In genomic region chr2:88542668-88543067, GRCh38 we compare ENCODE assay signal across 35 cellular contexts.
DNase-seq lines count a peak whose midpoint lies in the region; ATAC-seq and TF ChIP-seq lines count a peak whose summit lies in the region.
"Had no signal": no experiment of that assay in that cellular context is flagged by ENCODE, and none has a peak within 500 bp of the region (broad histone marks: within the 10 kb centered on the region; RNA-seq: fewer than 3 reads in every experiment).

No MANE protein-coding gene starts in this region.

- H4K5ac ChIP-seq in IMR-90 (ENCODE audit: low read depth, low read length): no peak overlapping the region

- no peaks in the 10 kb centered on the region for H3K79me1 ChIP-seq in IMR-90 (ENCODE audit: low read depth in 1 of 2, low read length in 2 of 2)

- peaks cover 14% of the 10 kb centered on the region for H3K27me3 Mint-ChIP-seq in osteocyte (ENCODE audit: unreplicated experiment)

- in situ Hi-C loops in IMR-90 (cut with MboI; ENCODE audit: low sequenced_read_pairs) (no loop called here), HAP-1 (cut with MboI; ENCODE audit: low sequenced_read_pairs) (no loop called here)

- no peak overlapping the region for H3K4me2 ChIP-seq in IMR-90 (ENCODE audit: low read depth, low read length)
- no peak overlapping the region for H3K4me2 ChIP-seq in osteoblast (ENCODE audit: insufficient read depth, low read length)
- H3K4me2 ChIP-seq: A549; BLaER1; BLaER1 treated with 17β-estradiol and CSF1 and Interleukin-3, amounts not matched to agents 10 nM and 100 nM had no signal

- no peak overlapping the region for H3K56ac ChIP-seq in IMR-90 (ENCODE audit: extremely low read depth, insufficient read depth, low read length)

- no peak overlapping the region for H3K23ac ChIP-seq in IMR-90 (ENCODE audit: low read depth, low read length)

- H4K91ac ChIP-seq in IMR-90 (ENCODE audit: insufficient read depth, low read depth, low read length): no peak overlapping the region

- no peak overlapping the region for H2AK5ac ChIP-seq in IMR-90 (ENCODE audit: low read depth, low read length)

- peaks cover 2% of the 10 kb centered on the region; the same call in 1 of the 2 replicates for H3K4me1 ChIP-seq in IMR-90 (ENCODE audit: control insufficient read depth, insufficient read depth, low read length)
- no peaks in the 10 kb centered on the region for H3K4me1 ChIP-seq in esophagus muscularis mucosa
- H3K4me1 ChIP-seq in osteoblast (ENCODE audit: insufficient read depth, low read length): peaks cover 8% of the 10 kb centered on the region
- no peaks in the 10 kb centered on the region for H3K4me1 ChIP-seq in HAP-1
- H3K4me1 ChIP-seq: A549; BE2C; BLaER1 treated with 17β-estradiol and CSF1 and Interleukin-3, amounts not matched to agents 10 nM and 100 nM; Caco-2 had no signal

- H3K9me1 ChIP-seq in IMR-90 (ENCODE audit: insufficient read depth, low read length): no peaks in the 10 kb centered on the region

- H3K9me3 Mint-ChIP-seq in osteocyte (ENCODE audit: unreplicated experiment): no peaks in the 10 kb centered on the region
- H3K9me3 Mint-ChIP-seq: CD4-positive, alpha-beta T cell; CD8-positive, alpha-beta T cell had no signal

- CTCF ChIA-PET in IMR-90 (lab: Yijun Ruan, JAX): no interaction called here

- no peak overlapping the region for H2BK120ac ChIP-seq in IMR-90 (ENCODE audit: low read depth, low read length)

- H3K36me3 ChIP-seq in IMR-90 (ENCODE audit: control insufficient read depth, insufficient read depth, low read length): no peaks in the 10 kb centered on the region
- no peaks in the 10 kb centered on the region for H3K36me3 ChIP-seq in esophagus muscularis mucosa
- H3K36me3 ChIP-seq in osteoblast (ENCODE audit: insufficient read depth, low read length): no peaks in the 10 kb centered on the region
- no peaks in the 10 kb centered on the region for H3K36me3 ChIP-seq in HAP-1 (replicated peaks)
- H3K36me3 ChIP-seq: BE2C; BLaER1; BLaER1 treated with 17β-estradiol and CSF1 and Interleukin-3, amounts not matched to agents 10 nM and 100 nM had no signal

- no peak overlapping the region for H3K4me3 ChIP-seq in IMR-90 (ENCODE audit: insufficient read depth, low read depth, low read length)
- H3K4me3 ChIP-seq in esophagus muscularis mucosa: no peak overlapping the region
- H3K4me3 ChIP-seq in osteoblast (ENCODE audit: insufficient read depth, low read length): no peak overlapping the region
- H3K4me3 ChIP-seq in HAP-1: no peak overlapping the region
- H3K4me3 ChIP-seq: A549; BLaER1; BLaER1 treated with 17β-estradiol and CSF1 and Interleukin-3, amounts not matched to agents 10 nM and 100 nM had no signal

- H3K79me2 ChIP-seq in osteoblast (ENCODE audit: insufficient read depth, low read length): no peaks in the 10 kb centered on the region

- no peak overlapping the region for H3K9ac ChIP-seq in IMR-90 (ENCODE audit: low read depth, low read length)
- H3K9ac ChIP-seq: BLaER1; BLaER1 treated with 17β-estradiol and CSF1 and Interleukin-3, amounts not matched to agents 10 nM and 100 nM had no signal

- TF ChIP-seq EP300 in esophagus muscularis mucosa (IDR thresholded peaks at IDR 0.05): no peak

- H3K4ac ChIP-seq in IMR-90 (ENCODE audit: low read depth, low read length): no peak overlapping the region

- no peak overlapping the region for H3K4me3 Mint-ChIP-seq in osteocyte (ENCODE audit: unreplicated experiment)
- H3K4me3 Mint-ChIP-seq: B cell; CD4-positive, alpha-beta memory T cell; CD4-positive, alpha-beta T cell; CD4-positive, CD25-positive, alpha-beta regulatory T cell; CD8-positive, alpha-beta memory T cell; CD8-positive, alpha-beta T cell had no signal

- no peak overlapping the region for H2BK5ac ChIP-seq in IMR-90 (ENCODE audit: low read depth, low read length, poor library complexity, severe bottlenecking)

- no peak overlapping the region for H3K14ac ChIP-seq in IMR-90 (replicated peaks; ENCODE audit: low read depth, low read length)

- no peak overlapping the region for H2BK20ac ChIP-seq in IMR-90 (ENCODE audit: low read depth, low read length)

- DNase-seq in IMR-90: no peak
- peak; percentile 45 for DNase-seq in esophagus muscularis mucosa (ENCODE audit: extremely low spot score)
- DNase-seq in osteoblast (ENCODE audit: insufficient read length, low spot score, missing footprints): peak; percentile 60
- DNase-seq in osteocyte (ENCODE audit: extremely low spot score, unreplicated experiment): peak; percentile 60
- DNase-seq in activated naive CD4-positive, alpha-beta T cell (lab: John Stamatoyannopoulos, UW): no peak
- DNase-seq in HAP-1 (ENCODE audit: low spot score in 2 of 2): no peak
- DNase-seq in GF-D8 (lab: John Stamatoyannopoulos, UW): no peak
- DNase-seq: 8988T; ACHN; AML-193; BE2C; C1 segment of cervical spinal cord; Caco-2; Calu3; CD4-positive, alpha-beta memory T cell; CD4-positive, alpha-beta T cell; CD4-positive, CD25-positive, alpha-beta regulatory T cell; CD8-positive, alpha-beta memory T cell; CD8-positive, alpha-beta T cell; COR-L47; DMS 273 treated with DMSO at 0.1 percent for 48 hours; DMS153; DMS53; DMS79; DMS79 treated with DMSO at 0.1 percent for 48 hours; DND-41; EL had no signal

- ATAC-seq in IMR-90 (ENCODE audit: low read depth): no peak
- ATAC-seq in HG02763 (IDR thresholded peaks at IDR 0.05; ENCODE audit: unreplicated experiment): no peak
- ATAC-seq: A549; CD8-positive, alpha-beta T cell had no signal

- H3K36me3 Mint-ChIP-seq in osteocyte (ENCODE audit: unreplicated experiment): no peaks in the 10 kb centered on the region
- H3K36me3 Mint-ChIP-seq: CD14-positive monocyte; CD4-positive, alpha-beta memory T cell; CD4-positive, CD25-positive, alpha-beta regulatory T cell; CD8-positive, alpha-beta T cell had no signal

- POLR2A ChIA-PET in IMR-90 (lab: Charles Lee; ENCODE audit: unreplicated experiment): no interaction called here

- no peak for TF ChIP-seq RAD21 in IMR-90 (IDR thresholded peaks at IDR 0.05; ENCODE audit: low read length)

- WGBS in IMR-90 (ENCODE audit: extremely low coverage in 2 of 2, insufficient read length in 1 of 2), 2 experiments: 44% methylated on average over 2 of the region's 6 CpGs; no CpG with 5 or more reads in 1 of the 2 experiments
- WGBS in esophagus muscularis mucosa: 89% methylated on average over 6 of the region's 6 CpGs

- H3K4me1 Mint-ChIP-seq in osteocyte (ENCODE audit: unreplicated experiment): no peaks in the 10 kb centered on the region
- H3K4me1 Mint-ChIP-seq: B cell; CD14-positive monocyte; CD4-positive, alpha-beta memory T cell; CD4-positive, CD25-positive, alpha-beta regulatory T cell; CD8-positive, alpha-beta memory T cell had no signal

- H3K18ac ChIP-seq in IMR-90 (ENCODE audit: low read depth, low read length): no peak overlapping the region

- H3K27ac Mint-ChIP-seq in osteocyte (ENCODE audit: unreplicated experiment): no peak overlapping the region
- H3K27ac Mint-ChIP-seq: B cell; CD14-positive monocyte; CD4-positive, alpha-beta T cell; CD4-positive, CD25-positive, alpha-beta regulatory T cell; CD8-positive, alpha-beta memory T cell; CD8-positive, alpha-beta T cell had no signal

- dilution Hi-C loops in IMR-90 (cut with HindIII; ENCODE audit: low sequenced_read_pairs, unreplicated experiment): no loop called here

- H3K27me3 ChIP-seq in IMR-90 (ENCODE audit: control insufficient read depth, insufficient read depth, low read length) (no peaks in the 10 kb centered on the region), esophagus muscularis mucosa (peaks cover 0 to 19% (median 0%) of the 10 kb centered on the region in 4 donors), osteoblast (ENCODE audit: insufficient read depth, low read length) (no peaks in the 10 kb centered on the region), HAP-1 (ENCODE audit: low read depth) (no peaks in the 10 kb centered on the region)
- H3K27me3 ChIP-seq: BE2C; BLaER1; BLaER1 treated with 17β-estradiol and CSF1 and Interleukin-3, amounts not matched to agents 10 nM and 100 nM had no signal

- H2BK15ac ChIP-seq in IMR-90 (ENCODE audit: low read depth, low read length): no peak overlapping the region

- TF ChIP-seq POLR2A in IMR-90 (IDR thresholded peaks at IDR 0.05; ENCODE audit: low read depth, low read length): no peak
- TF ChIP-seq POLR2A in esophagus muscularis mucosa (IDR thresholded peaks at IDR 0.05; ENCODE audit: low read depth): no peak

- intact Hi-C loops in IMR-90 (cut with micrococcal nuclease): no loop called here
- intact Hi-C loops in esophagus muscularis mucosa (cut with DNase I): no loop called here

- H3K9me3 ChIP-seq in IMR-90 (ENCODE audit: control insufficient read depth, insufficient read depth, low read length) (no peaks in the 10 kb centered on the region), esophagus muscularis mucosa (no peaks in the 10 kb centered on the region), osteoblast (ENCODE audit: low read depth, low read length) (no peaks in the 10 kb centered on the region), HAP-1 (no peaks in the 10 kb centered on the region)
- H3K9me3 ChIP-seq: A549, BE2C, Caco-2 had no signal

- no peaks in the 10 kb centered on the region for H4K20me1 ChIP-seq in IMR-90 (ENCODE audit: insufficient read depth, low read length)
- no peaks in the 10 kb centered on the region for H4K20me1 ChIP-seq in osteoblast (ENCODE audit: insufficient read depth, low read length)
- H4K20me1 ChIP-seq: BLaER1; BLaER1 treated with 17β-estradiol and CSF1 and Interleukin-3, amounts not matched to agents 10 nM and 100 nM had no signal

- no TSS peak for BruUV-seq in IMR-90 (replicated peaks; lab: Mats Ljungman, UMichigan)

- H2AFZ ChIP-seq in IMR-90 (replicated peaks; ENCODE audit: low read length, poor library complexity) (peak overlapping the region; percentile 55), osteoblast (ENCODE audit: low read length) (no peak overlapping the region)

- TF ChIP-seq CTCF in IMR-90 (conservative IDR thresholded peaks at IDR 0.05; ENCODE audit: low read depth, low read length): no peak
- no peak for TF ChIP-seq CTCF in esophagus muscularis mucosa (IDR thresholded peaks at IDR 0.05)
- no peak for TF ChIP-seq CTCF in osteoblast (IDR thresholded peaks at IDR 0.05; ENCODE audit: extremely low read depth, low read depth, low read length)
- no peak for TF ChIP-seq CTCF in osteocyte (IDR thresholded peaks at IDR 0.05)

- no peak overlapping the region for H2AK9ac ChIP-seq in IMR-90 (replicated peaks; ENCODE audit: low read depth, low read length, poor library complexity)

- H4K8ac ChIP-seq in IMR-90 (ENCODE audit: low read depth in 2 of 2, low read length in 2 of 2): no peak overlapping the region

- H3K27ac ChIP-seq in IMR-90 (ENCODE audit: insufficient read depth, low read length) (no peak overlapping the region), esophagus muscularis mucosa (replicated peaks in 1 of 4) (no peak overlapping the region), osteoblast (ENCODE audit: low read depth, low read length) (no peak overlapping the region)
- H3K27ac ChIP-seq: 22Rv1; A549; BLaER1; BLaER1 treated with 17β-estradiol and CSF1 and Interleukin-3, amounts not matched to agents 10 nM and 100 nM; C4-2B had no signal

Comparison
In these comparisons a context has a peak if more than half of its experiments do, and no peak if none do; other contexts are left out.
1. DNase-seq: peak in esophagus muscularis mucosa (single experiment), osteoblast (single experiment) and osteocyte (single experiment); none in IMR-90 (single experiment), activated naive CD4-positive, alpha-beta T cell (0 of 4), HAP-1 (0 of 2) and GF-D8 (single experiment).